22 cellular contexts compared by ENCODE assay signal in genomic region chr7:137488038-137488437, GRCh38.
A peak's percentile ranks its signal among the peaks of the same experiment; 100 is the strongest.
DNase-seq lines count a peak whose midpoint lies in the region; ATAC-seq and TF ChIP-seq lines count a peak whose summit lies in the region.
"Had no signal": no experiment of that assay in that cellular context is flagged by ENCODE, and none has a peak within 500 bp of the region (broad histone marks: within the 10 kb centered on the region; RNA-seq: fewer than 3 reads in every experiment).

No MANE protein-coding gene starts in this region.

- no peak overlapping the region for H3K27ac Mint-ChIP-seq in activated naive CD4-positive, alpha-beta T cell treated with anti-CD3 and anti-CD28 coated beads for 36 hours

- DNase-seq in AG09319 (ENCODE audit: extremely low read depth, low read depth) (no peak), Kasumi-1 (lab: John Stamatoyannopoulos, UW) (peak; percentile 2 to 6), cardiac fibroblast (ENCODE audit: low read depth in 2 of 2) (peak in 1 of 2 donors; percentile 23), iris pigment epithelial cell (ENCODE audit: low read depth) (peak; percentile 16), DMS79 (lab: John Stamatoyannopoulos, UW) (no peak), dedifferentiated amniotic fluid mesenchymal stem cell (ENCODE audit: extremely low spot score) (no peak)
- no peak for DNase-seq in activated naive CD4-positive, alpha-beta T cell treated with anti-CD3 and anti-CD28 coated beads for 36 hours
- DNase-seq: activated CD4-positive, alpha-beta T cell treated with anti-CD3 and anti-CD28 coated beads, Interleukin-2, amount 50 U/mL, for 4 hours; activated naive CD4-positive, alpha-beta T cell treated with Interleukin-2 at 50 U/mL for 16 hours; activated T-cell treated with anti-CD3 and anti-CD28 coated beads for 4 hours; Calu3; GF-D8; left lung; NCI-H2107; NCI-H526; stimulated activated CD4-positive, alpha-beta T cell treated with anti-CD3 and anti-CD28 coated beads, Interleukin-4, amount 100 ng/mL, for 4 hours; stimulated activated CD8-positive, alpha-beta memory T cell treated with anti-CD3 and anti-CD28 coated beads, Interleukin-4, amount 100 ng/mL, for 48 hours had no signal

- no peak for ATAC-seq in GM18520 (IDR thresholded peaks at IDR 0.05; ENCODE audit: unreplicated experiment)
- ATAC-seq: K562, left lung had no signal

- CTCF ChIA-PET in activated naive CD4-positive, alpha-beta T cell treated with anti-CD3 and anti-CD28 coated beads for 36 hours (lab: Charles Lee), result interaction anchor here (0.6 kb wide), 1 partner anchor 138 kb away, joined by 3 read pairs; no protein-coding TSS in a partner anchor

- intact Hi-C loops in activated naive CD4-positive, alpha-beta T cell treated with anti-CD3 and anti-CD28 coated beads for 36 hours (cut with micrococcal nuclease), result no loop called here

- H3K9me3 Mint-ChIP-seq in activated naive CD4-positive, alpha-beta T cell treated with anti-CD3 and anti-CD28 coated beads for 36 hours, result peaks cover 2% of the 10 kb centered on the region

- H3K36me3 Mint-ChIP-seq in activated naive CD4-positive, alpha-beta T cell treated with anti-CD3 and anti-CD28 coated beads for 36 hours (ENCODE audit: low read depth), result no peaks in the 10 kb centered on the region

- peaks cover 6% of the 10 kb centered on the region for H3K27me3 Mint-ChIP-seq in activated naive CD4-positive, alpha-beta T cell treated with anti-CD3 and anti-CD28 coated beads for 36 hours (ENCODE audit: low read depth)

- H3K4me3 ChIP-seq in cardiac fibroblast (replicated peaks in 1 of 2; ENCODE audit: low read depth in 2 of 2, low read length in 2 of 2), result no peak overlapping the region
- H3K4me3 ChIP-seq: breast epithelium, K562, left lung, skin epidermis, suprapubic skin had no signal

- TF ChIP-seq CTCF in AG09319 (IDR thresholded peaks at IDR 0.05; ENCODE audit: low read depth, low read length) (peak; percentile 19), cardiac fibroblast (IDR thresholded peaks at IDR 0.05; ENCODE audit: low read depth, low read length) (peak; percentile 11)

- H3K4me1 Mint-ChIP-seq in activated naive CD4-positive, alpha-beta T cell treated with anti-CD3 and anti-CD28 coated beads for 36 hours (ENCODE audit: low read depth), result no peaks in the 10 kb centered on the region

- H3K4me3 Mint-ChIP-seq in activated naive CD4-positive, alpha-beta T cell treated with anti-CD3 and anti-CD28 coated beads for 36 hours, result no peak overlapping the region

Comparison
In these comparisons a context has a peak if more than half of its experiments do, and no peak if none do; other contexts are left out.
1. DNase-seq: peak in Kasumi-1 (2 of 2) and iris pigment epithelial cell (single experiment); none in AG09319 (single experiment), DMS79 (single experiment), activated naive CD4-positive, alpha-beta T cell treated with anti-CD3 and anti-CD28 coated beads for 36 hours (single experiment) and dedifferentiated amniotic fluid mesenchymal stem cell (single experiment).